ENCODE assay signal across 9 cellular contexts in the genomic region with DNA sequence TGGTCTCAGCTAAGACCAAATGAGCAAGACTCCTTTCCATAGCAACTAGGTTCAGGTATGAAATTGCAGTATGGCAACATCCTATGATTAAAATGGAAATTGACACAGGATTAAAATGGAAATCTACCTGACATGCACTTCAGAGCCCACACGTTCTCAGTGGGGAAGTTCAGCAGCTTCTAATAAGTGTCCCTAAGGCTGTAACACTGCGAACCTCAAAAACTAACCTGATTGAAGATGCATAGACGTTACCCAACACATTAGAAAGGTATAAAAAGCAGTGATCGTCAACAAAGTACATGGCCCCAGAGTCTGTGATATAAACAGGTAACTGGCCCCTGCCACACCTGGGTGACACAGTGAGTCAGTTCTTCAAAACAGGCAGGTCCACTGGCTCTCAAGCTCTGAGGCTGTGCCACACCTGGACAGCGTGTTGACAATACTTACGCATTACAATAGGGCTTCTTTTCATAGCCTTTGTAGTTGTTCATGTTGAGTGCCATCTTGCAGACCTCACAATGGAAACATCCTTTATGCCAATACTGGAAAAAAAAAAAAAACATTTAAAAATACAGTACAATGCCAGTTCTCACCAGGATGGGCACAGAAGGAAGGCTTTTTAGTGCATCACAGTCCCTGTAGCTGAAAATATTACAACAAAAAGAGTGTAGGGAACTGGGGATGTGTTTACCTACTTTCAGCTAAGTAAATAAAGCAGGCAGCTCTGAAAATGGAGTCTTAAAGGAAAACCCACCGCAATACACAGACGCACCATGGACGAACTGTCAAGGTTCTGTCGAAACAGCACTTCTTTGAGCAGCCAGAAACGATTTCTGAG.
DNase-seq lines count a peak whose midpoint lies in the region; ATAC-seq and TF ChIP-seq lines count a peak whose summit lies in the region.
"Had no signal": no experiment of that assay in that cellular context is flagged by ENCODE, and none has a peak within 500 bp of the region (broad histone marks: within the 10 kb centered on the region; RNA-seq: fewer than 3 reads in every experiment).

No MANE protein-coding gene starts in this region.

- ATAC-seq in left lung: peak; percentile 15
- no peak for ATAC-seq in upper lobe of left lung (ENCODE audit: low FRiP score in 2 of 2)
- ATAC-seq in GM19023 (IDR thresholded peaks at IDR 0.05; ENCODE audit: unreplicated experiment): no peak

- DNase-seq in MCF 10A (ENCODE audit: unreplicated experiment) (no peak), mammary epithelial cell (no peak), brain microvascular endothelial cell (no peak), left lung (peak in 1 of 2 donors; percentile 41), upper lobe of left lung (peak in 1 of 2 donors; percentile 46), AML-193 (lab: John Stamatoyannopoulos, UW) (no peak), EL (no peak)
- DNase-seq: activated effector memory CD4-positive, alpha-beta T cell treated with Interleukin-2 at 50 U/mL for 16 hours had no signal

- H3K36me3 Mint-ChIP-seq in MCF 10A (ENCODE audit: insufficient read depth, unreplicated experiment): peaks cover 6% of the 10 kb centered on the region

- no peaks in the 10 kb centered on the region for H4K20me1 ChIP-seq in mammary epithelial cell (ENCODE audit: insufficient read depth, low read length)

- no peak for TF ChIP-seq CTCF in MCF 10A (IDR thresholded peaks at IDR 0.05; ENCODE audit: unreplicated experiment)
- no peak for TF ChIP-seq CTCF in mammary epithelial cell (conservative IDR thresholded peaks at IDR 0.05 in 1 of 2, IDR thresholded peaks at IDR 0.05 in 1 of 2; ENCODE audit: extremely low read depth in 1 of 2, insufficient read depth in 1 of 2, low read depth in 1 of 2, low read length in 2 of 2)
- TF ChIP-seq CTCF in brain microvascular endothelial cell (IDR thresholded peaks at IDR 0.05; ENCODE audit: low read depth, low read length, missing control alignments): no peak
- no peak for TF ChIP-seq CTCF in left lung (IDR thresholded peaks at IDR 0.05)
- no peak for TF ChIP-seq CTCF in upper lobe of left lung (IDR thresholded peaks at IDR 0.05)

- TF ChIP-seq POLR2A in upper lobe of left lung (IDR thresholded peaks at IDR 0.05): peak in 1 of 4 donors; percentile 8

- intact Hi-C loops in MCF 10A (cut with micrococcal nuclease) (no loop called here), mammary epithelial cell (cut with micrococcal nuclease) (loop anchor here (5.0 to 10.0 kb wide), 2 partner anchors 90 to 353 kb away; partner anchors contain the start of gene SKIDA1), left lung (cut with DNase I) (no loop called here)

- 92% methylated on average over 11 of the region's 11 CpGs for WGBS in mammary epithelial cell (ENCODE audit: low coverage, missing lambda C conversion rate)
- 47 to 59% methylated on average over 11 of the region's 11 CpGs for WGBS in upper lobe of left lung, 2 donors

- H3K79me2 ChIP-seq in mammary epithelial cell (ENCODE audit: insufficient read depth, low read length): no peaks in the 10 kb centered on the region

- H3K36me3 ChIP-seq in mammary epithelial cell (ENCODE audit: insufficient read depth, low read length): no peaks in the 10 kb centered on the region
- H3K36me3 ChIP-seq in brain microvascular endothelial cell (replicated peaks): no peaks in the 10 kb centered on the region
- no peaks in the 10 kb centered on the region for H3K36me3 ChIP-seq in left lung
- H3K36me3 ChIP-seq in upper lobe of left lung: peaks cover 0 to 7% (median 0%) of the 10 kb centered on the region in 4 donors

- H3K27ac ChIP-seq in mammary epithelial cell (ENCODE audit: insufficient read depth, low read depth, low read length): no peak overlapping the region
- no peak overlapping the region for H3K27ac ChIP-seq in brain microvascular endothelial cell
- peak overlapping the region; percentile 78 to 80 for H3K27ac ChIP-seq in left lung
- peak overlapping the region; percentile 85 to 95 (median 88) for H3K27ac ChIP-seq in upper lobe of left lung

- H3K4me3 ChIP-seq in mammary epithelial cell (replicated peaks in 1 of 3; ENCODE audit: insufficient read depth in 1 of 3, low read depth in 2 of 3, low read length in 3 of 3) (no peak overlapping the region), brain microvascular endothelial cell (ENCODE audit: low read depth, low read length) (peak overlapping the region; percentile 59), left lung (peak overlapping the region; percentile 50 to 54), upper lobe of left lung (peak overlapping the region in 3 of 4 donors; percentile 62 to 70 (median 67))

- H3K4me1 Mint-ChIP-seq in MCF 10A (ENCODE audit: insufficient read depth, unreplicated experiment): peaks cover 27% of the 10 kb centered on the region

- dilution Hi-C loops in mammary epithelial cell (cut with HindIII; ENCODE audit: low sequenced_read_pairs): no loop called here

- no peak overlapping the region for H3K4me2 ChIP-seq in mammary epithelial cell (ENCODE audit: insufficient read depth, low read depth, low read length)

- H3K27me3 ChIP-seq in mammary epithelial cell (ENCODE audit: insufficient read depth, low read length) (no peaks in the 10 kb centered on the region), brain microvascular endothelial cell (replicated peaks) (peaks cover 5% of the 10 kb centered on the region), left lung (peaks cover 4 to 65% of the 10 kb centered on the region in 2 donors), upper lobe of left lung (peaks cover 0 to 12% (median 4%) of the 10 kb centered on the region in 4 donors)

- TSS peak; percentile 13 for BruUV-seq in MCF 10A (replicated peaks; lab: Mats Ljungman, UMichigan)
- BruUV-seq in mammary epithelial cell (replicated peaks; lab: Mats Ljungman, UMichigan): no TSS peak

- POLR2A ChIA-PET in MCF 10A (lab: Yijun Ruan, JAX): interaction anchor here (0.6 to 1.9 kb wide), 12 partner anchors 8 to 93 kb away, joined by 3 to 10 read pairs (median 4); no protein-coding TSS in a partner anchor

- in situ Hi-C loops in mammary epithelial cell (cut with MboI; ENCODE audit: low sequenced_read_pairs in 2 of 2) (loop anchor here in 1 of 2 donors (5.0 kb wide), 1 partner anchor 95 kb away; no protein-coding TSS in a partner anchor), brain microvascular endothelial cell (cut with HindIII; ENCODE audit: low pct_ligation_motif_present, low sequenced_read_pairs) (no loop called here)

- H3K4me1 ChIP-seq in mammary epithelial cell (ENCODE audit: insufficient read depth, low read length): peaks cover 13% of the 10 kb centered on the region
- H3K4me1 ChIP-seq in left lung: peaks cover 0 to 16% of the 10 kb centered on the region in 2 donors
- peaks cover 6 to 37% (median 16%) of the 10 kb centered on the region in 4 donors for H3K4me1 ChIP-seq in upper lobe of left lung

- H3K9me3 Mint-ChIP-seq in MCF 10A (ENCODE audit: unreplicated experiment): no peaks in the 10 kb centered on the region

- H3K9ac ChIP-seq in mammary epithelial cell (ENCODE audit: insufficient read depth, low read length): no peak overlapping the region

- TF ChIP-seq EP300 in upper lobe of left lung (IDR thresholded peaks at IDR 0.05): no peak

- H3K9me3 ChIP-seq in mammary epithelial cell (replicated peaks; ENCODE audit: insufficient read depth, low read length) (no peaks in the 10 kb centered on the region), left lung (no peaks in the 10 kb centered on the region), upper lobe of left lung (no peaks in the 10 kb centered on the region)

- no peak overlapping the region for H2AFZ ChIP-seq in mammary epithelial cell (ENCODE audit: low read depth, low read length)

- no peak overlapping the region for H3K27ac Mint-ChIP-seq in MCF 10A (ENCODE audit: low read depth, unreplicated experiment)

- CTCF ChIA-PET in MCF 10A (lab: Yijun Ruan, JAX) (interaction anchor here (0.5 to 2.5 kb wide), 17 partner anchors 9 to 982 kb away, joined by 3 to 12 read pairs (median 4); no protein-coding TSS in a partner anchor), mammary epithelial cell (lab: Charles Lee; ENCODE audit: low non-redundant PET) (no interaction called here)

- no peaks in the 10 kb centered on the region for H3K27me3 Mint-ChIP-seq in MCF 10A (ENCODE audit: insufficient read depth, unreplicated experiment)

- H3K4me3 Mint-ChIP-seq in MCF 10A (ENCODE audit: unreplicated experiment): peak overlapping the region; percentile 79

Comparison
In these comparisons a context has a peak if more than half of its experiments do, and no peak if none do; other contexts are left out.
1. H3K27ac ChIP-seq: peak in left lung (2 of 2) and upper lobe of left lung (4 of 4); none in mammary epithelial cell (single experiment) and brain microvascular endothelial cell (single experiment).
2. H3K4me3 ChIP-seq: peak in brain microvascular endothelial cell (single experiment), left lung (2 of 2) and upper lobe of left lung (3 of 4); none in mammary epithelial cell (0 of 3).